ENCODE assay signal across 13 cellular contexts in genomic region chr1:248849637-248850036, GRCh38.
"Had no signal": no experiment of that assay in that cellular context is flagged by ENCODE, and none has a peak within 500 bp of the region (broad histone marks: within the 10 kb centered on the region; RNA-seq: fewer than 3 reads in every experiment).

No MANE protein-coding gene starts in this region.

- H3K4me1 ChIP-seq: breast epithelium, lower lobe of right lung, upper lobe of right lung had no signal

- H3K9me3 ChIP-seq: breast epithelium, esophagus squamous epithelium, lower lobe of right lung, mucosa of descending colon, ovary, upper lobe of right lung had no signal

- H3K36me3 ChIP-seq: ovary had no signal

- H3K27ac ChIP-seq: breast epithelium, esophagus squamous epithelium, lower lobe of right lung, ovary, upper lobe of right lung had no signal

- ATAC-seq: mucosa of descending colon had no signal

- H3K4me3 ChIP-seq: breast epithelium, dorsolateral prefrontal cortex, esophagus squamous epithelium, lower lobe of right lung, mucosa of descending colon, ovary, upper lobe of right lung had no signal

- H3K27me3 ChIP-seq: breast epithelium, dorsolateral prefrontal cortex, esophagus squamous epithelium, ovary, upper lobe of right lung had no signal

- DNase-seq: activated CD4-positive, alpha-beta memory T cell treated with anti-CD3 and anti-CD28 coated beads for 36 hours; activated CD4-positive, CD25-positive, alpha-beta regulatory T cell treated with anti-CD3 and anti-CD28 coated beads, Interleukin-2, amount 50 U/mL, for 72 hours; aorta; dorsolateral prefrontal cortex; esophagus squamous epithelium; foreskin fibroblast; glutamatergic neuron; lower lobe of right lung; mucosa of descending colon; ovary; stimulated activated CD4-positive, alpha-beta T cell treated with anti-CD3 and anti-CD28 coated beads, Interleukin-2, amount 100 ng/mL, for 48 hours had no signal
